30 cellular contexts compared by ENCODE assay signal in the genomic region with DNA sequence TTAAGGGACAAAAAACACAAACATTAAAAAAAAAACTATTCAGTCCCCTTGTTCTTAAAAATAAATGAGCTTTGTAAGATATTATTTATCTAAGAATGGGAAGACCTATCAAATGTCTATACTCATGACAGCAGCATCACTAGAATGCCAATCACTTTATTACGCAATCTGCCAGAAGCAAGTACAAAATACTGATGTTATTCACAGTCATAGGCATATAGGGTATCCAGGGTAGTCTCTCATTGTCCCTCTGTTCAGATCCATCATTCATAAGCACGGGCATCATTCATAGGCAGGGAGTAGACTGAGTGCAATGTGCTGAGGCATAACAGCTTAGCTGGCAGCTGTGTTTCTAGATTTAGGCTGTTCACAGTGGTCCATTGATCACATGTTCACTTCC.
"Had no signal": no experiment of that assay in that cellular context is flagged by ENCODE, and none has a peak within 500 bp of the region (broad histone marks: within the 10 kb centered on the region; RNA-seq: fewer than 3 reads in every experiment).

No MANE protein-coding gene starts in this region.

- H3K4me2 ChIP-seq: KMS-11, SK-N-SH had no signal

- H3K4me1 ChIP-seq: Peyer's patch, SJSA1 had no signal

- H3K9me3 ChIP-seq: Peyer's patch, SJSA1, SK-N-SH had no signal

- H3K27me3 ChIP-seq: brain microvascular endothelial cell, Peyer's patch, SJSA1 had no signal

- H3K36me3 ChIP-seq: brain microvascular endothelial cell, Peyer's patch, SJSA1 had no signal

- H3K9me2 ChIP-seq: SK-N-SH had no signal

- H3K27ac ChIP-seq: brain microvascular endothelial cell, KMS-11, Peyer's patch, SJSA1 had no signal

- H3K4me3 ChIP-seq: Peyer's patch, SJSA1 had no signal

- H3K9ac ChIP-seq: KMS-11, SK-N-SH had no signal

- ATAC-seq: activated CD8-positive, alpha-beta T cell treated with anti-CD3 and anti-CD28 coated beads for 36 hours; activated T-cell treated with anti-CD3 and anti-CD28 coated beads, Interleukin-2, amount 50 U/mL, for 72 hours; activated T-helper 17 cell treated with anti-CD3 and anti-CD28 coated beads, Interleukin-2, amount 50 U/mL, for 72 hours; PC-3 had no signal

- DNase-seq: activated CD4-positive, alpha-beta T cell treated with anti-CD3 and anti-CD28 coated beads, Interleukin-2, amount 10 ng/mL, durations not matched to agents 24 days and 14 days; activated CD4-positive, alpha-beta T cell treated with anti-CD3 and anti-CD28 coated beads, Interleukin-2, amount 50 U/mL, for 4 hours; activated CD8-positive, alpha-beta T cell treated with anti-CD3 and anti-CD28 coated beads for 36 hours; activated effector memory CD4-positive, alpha-beta T cell treated with anti-CD3 and anti-CD28 coated beads, Interleukin-2, amount 50 U/mL, for 16 hours; activated naive CD4-positive, alpha-beta T cell; activated naive CD4-positive, alpha-beta T cell treated with anti-CD3 and anti-CD28 coated beads, Interleukin-2, amount 50 U/mL, for 16 hours; activated naive CD8-positive, alpha-beta T cell treated with anti-CD3 and anti-CD28 coated beads for 36 hours; activated T-cell treated with anti-CD3 and anti-CD28 coated beads, Interleukin-2, amount 50 U/mL, for 1 hour; activated T-cell treated with anti-CD3 and anti-CD28 coated beads, Interleukin-2, amount 50 U/mL, for 72 hours; amniotic stem cell; aorta; brain microvascular endothelial cell; central memory CD4-positive, alpha-beta T cell; NCI-H1092 treated with DMSO at 0.1 percent for 48 hours; NCI-H1417; NCI-H187 treated with DMSO at 0.1 percent for 48 hours; NCI-H2081 treated with DMSO at 0.1 percent for 48 hours; NCI-H226; NCI-H446 treated with DMSO at 0.1 percent for 48 hours; NCI-H526; NCI-H748 treated with DMSO at 0.1 percent for 48 hours; NK-92 treated with Interleukin-12 subunit alpha and Interleukin-12 subunit beta, amount 100 ng/mL, for 24 hours; PC-3; Peyer's patch; RPMI8226; SHP77 treated with DMSO at 0.1 percent for 48 hours; SK-N-SH had no signal
